ENCODE assay signal across 14 cellular contexts in the genomic region with DNA sequence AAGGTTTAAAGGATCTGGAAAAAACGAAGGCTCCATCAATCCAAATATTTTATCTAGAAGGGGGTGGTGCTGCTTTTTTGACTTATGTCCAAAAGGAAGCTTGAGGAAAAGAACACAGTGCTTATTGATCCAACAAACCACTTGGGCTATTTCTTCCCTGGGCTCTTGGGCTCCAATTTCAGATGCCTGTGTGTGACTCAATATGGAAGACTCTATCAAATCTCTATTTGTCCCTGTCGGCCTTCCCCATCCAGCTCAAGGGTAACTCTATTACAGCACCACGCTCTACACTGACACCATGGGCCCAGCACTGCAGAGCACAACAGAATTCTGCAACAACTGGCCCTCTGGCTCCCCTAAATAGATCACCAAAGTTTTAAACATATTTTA. TPM values are rescaled to one million over a fixed set of nuclear protein-coding genes. Genes with fewer than 3 reads are reported as not detected.
DNase-seq lines count a peak whose midpoint lies in the region; ATAC-seq and TF ChIP-seq lines count a peak whose summit lies in the region.
"Had no signal": no experiment of that assay in that cellular context is flagged by ENCODE, and none has a peak within 500 bp of the region (broad histone marks: within the 10 kb centered on the region; RNA-seq: fewer than 3 reads in every experiment).

No MANE protein-coding gene starts in this region.

- no peaks in the 10 kb centered on the region for H3K27me3 Mint-ChIP-seq in effector memory CD8-positive, alpha-beta T cell
- H3K27me3 Mint-ChIP-seq: activated B cell treated with CpG ODN at 0.5 μM for 24 hours, type B pancreatic cell had no signal

- 38 to 43% methylated on average over 3 of the region's 3 CpGs for WGBS in aorta, 2 donors

- peaks cover 0 to 95% of the 10 kb centered on the region in 2 donors for H3K4me1 ChIP-seq in right atrium auricular region
- peaks cover 16 to 21% of the 10 kb centered on the region in 2 donors for H3K4me1 ChIP-seq in aorta (ENCODE audit: control insufficient read depth in 1 of 2, insufficient read depth in 2 of 2, low read length in 2 of 2)

- H3K27ac Mint-ChIP-seq in effector memory CD8-positive, alpha-beta T cell, result peak overlapping the region; percentile 2 to 80
- H3K27ac Mint-ChIP-seq: activated B cell treated with CpG ODN at 0.5 μM for 24 hours, type B pancreatic cell had no signal

- H3K4me3 Mint-ChIP-seq in effector memory CD8-positive, alpha-beta T cell, result peak overlapping the region; percentile 9 to 29
- H3K4me3 Mint-ChIP-seq: activated B cell treated with CpG ODN at 0.5 μM for 24 hours had no signal

- DNase-seq in right atrium auricular region (ENCODE audit: low spot score) (no peak), Right ventricle myocardium inferior (ENCODE audit: missing footprints) (no peak), posterior vena cava (ENCODE audit: low spot score) (peak; percentile 19), aorta (peak in 1 of 2 donors; percentile 9), NCI-H1048 (lab: John Stamatoyannopoulos, UW) (no peak), dermis blood vessel endothelial cell (no peak)
- DNase-seq in effector memory CD8-positive, alpha-beta T cell, result no peak
- DNase-seq: activated B cell treated with CpG ODN at 0.5 μM for 24 hours, MV-4-11, NCI-H510A treated with DMSO at 0.1 percent for 48 hours, SIG-M5 had no signal

- TF ChIP-seq CTCF in right atrium auricular region (IDR thresholded peaks at IDR 0.05), result no peak

- H3K36me3 ChIP-seq in right atrium auricular region (no peaks in the 10 kb centered on the region), aorta (ENCODE audit: control insufficient read depth in 1 of 2, insufficient read depth in 2 of 2, low read length in 1 of 2) (no peaks in the 10 kb centered on the region)

- peaks cover 11% of the 10 kb centered on the region for H3K36me3 Mint-ChIP-seq in effector memory CD8-positive, alpha-beta T cell (ENCODE audit: insufficient read depth)
- H3K36me3 Mint-ChIP-seq: type B pancreatic cell had no signal

- ATAC-seq in Right ventricle myocardium inferior (no peak), aorta (ENCODE audit: low FRiP score) (no peak), HG02588 (IDR thresholded peaks at IDR 0.05; ENCODE audit: unreplicated experiment) (no peak)
- ATAC-seq in effector memory CD8-positive, alpha-beta T cell (replicated peaks), result no peak

- H3K4me3 ChIP-seq in right atrium auricular region, result no peak overlapping the region
- no peak overlapping the region for H3K4me3 ChIP-seq in aorta (ENCODE audit: low read length in 2 of 2)

- intact Hi-C loops in Right ventricle myocardium inferior (cut with DNase I), result no loop called here
- intact Hi-C loops in posterior vena cava (cut with DNase I), result no loop called here
- intact Hi-C loops in aorta (cut with DNase I), result loop anchor here in 1 of 2 donors (5.0 kb wide), 1 partner anchor 36 kb away; no protein-coding TSS in a partner anchor

- H3K27me3 ChIP-seq in right atrium auricular region, result no peaks in the 10 kb centered on the region
- H3K27me3 ChIP-seq in aorta (ENCODE audit: control insufficient read depth in 1 of 2, insufficient read depth in 2 of 2, low read length in 1 of 2), result no peaks in the 10 kb centered on the region

- no peaks in the 10 kb centered on the region for H3K9me3 Mint-ChIP-seq in effector memory CD8-positive, alpha-beta T cell
- H3K9me3 Mint-ChIP-seq: activated B cell treated with CpG ODN at 0.5 μM for 24 hours, type B pancreatic cell had no signal

- H3K27ac ChIP-seq in right atrium auricular region (peak overlapping the region; percentile 86 to 90), aorta (ENCODE audit: low read depth in 1 of 2, low read length in 2 of 2) (peak overlapping the region; percentile 6 to 40)
- H3K27ac ChIP-seq: HL-60 had no signal

- H3K4me1 Mint-ChIP-seq in effector memory CD8-positive, alpha-beta T cell (ENCODE audit: low read depth in 2 of 2), result peaks cover 71 to 84% of the 10 kb centered on the region in 2 donors

- no peaks in the 10 kb centered on the region for H3K9me3 ChIP-seq in right atrium auricular region
- H3K9me3 ChIP-seq in aorta (ENCODE audit: control insufficient read depth, low read length), result no peaks in the 10 kb centered on the region

RNA-seq across cellular contexts. Expression of a gene that starts 51.7 kb away (rescaled TPM):
- total RNA-seq in right atrium auricular region (100 to 1,000 TPM in 1 of 2 donors, 10 to 100 TPM in 1; 87.8 to 122 TPM), Right ventricle myocardium inferior (267 TPM), posterior vena cava (100 to 1,000 TPM; 255 to 277 TPM), aorta (100 to 1,000 TPM; 289 to 297 TPM), dermis blood vessel endothelial cell (160 and 165 TPM in 2 replicates)
- polyA plus RNA-seq in aorta, result 100 to 1,000 TPM; 230 to 254 TPM
